ENCODE assay signal across 1 cellular context in the genomic region with DNA sequence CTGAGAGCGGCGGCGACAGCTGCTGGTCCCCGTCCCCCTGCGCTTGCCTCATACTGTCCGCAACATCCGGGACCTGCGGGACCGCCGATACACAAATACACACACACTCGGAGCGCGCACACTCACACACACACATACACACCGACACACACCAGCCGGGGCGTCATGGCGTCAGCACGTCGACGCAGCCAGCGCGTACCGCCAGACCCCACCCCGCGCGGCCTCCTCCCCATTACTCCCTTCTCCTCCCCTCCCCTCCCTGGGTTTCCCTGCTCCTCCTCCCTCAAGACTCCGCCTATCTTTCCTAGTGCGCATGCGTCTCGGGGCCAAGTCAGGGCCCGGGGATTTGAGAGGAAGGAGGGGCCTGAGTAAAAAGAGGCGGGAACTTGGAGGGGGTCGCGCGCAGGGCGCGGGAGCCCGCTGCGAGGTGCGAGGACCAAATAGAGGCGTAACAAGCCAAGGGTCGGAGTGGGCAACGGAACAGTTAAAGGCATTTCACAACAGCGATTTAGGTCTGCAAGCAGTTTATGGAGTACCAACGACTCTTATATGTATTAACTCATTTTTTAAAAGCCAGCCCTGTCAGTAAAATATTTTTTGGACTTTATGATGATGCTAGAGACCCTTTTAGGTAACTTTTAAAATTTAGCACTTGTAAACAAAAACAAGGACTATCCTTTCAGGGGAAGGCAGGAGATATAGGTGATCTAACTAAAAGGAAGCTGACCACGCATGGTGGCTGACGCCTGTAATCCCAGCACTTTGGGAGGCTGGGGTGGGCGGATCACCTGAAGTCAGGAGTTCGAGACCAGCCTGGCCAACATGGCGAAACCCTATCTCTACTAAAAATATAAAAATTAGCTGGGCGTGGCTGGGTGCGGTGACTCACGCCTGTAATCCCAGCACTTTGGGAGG.
A peak's percentile ranks its signal among the peaks of the same experiment; 100 is the strongest.
TF ChIP-seq lines count a peak whose summit lies in the region.

SPOP (minus strand) TSS at position 165 of the 915 bp plus-strand sequence. CDS start 55,287 bp downstream, outside the sequence.

TF ChIP-seq in SK-N-SH, 30 proteins besides CTCF, POLR2A, EP300 and RAD21 (continued from another document):
- TF ChIP-seq MAX (IDR thresholded peaks at IDR 0.05; ENCODE audit: low read depth) (peak; percentile 100), RXRA (IDR thresholded peaks at IDR 0.05; ENCODE audit: borderline replicate concordance, low read depth) (no peak), NRF1 (IDR thresholded peaks at IDR 0.05; ENCODE audit: low read depth, low read length) (peak; percentile 79), RFX5 (IDR thresholded peaks at IDR 0.05; ENCODE audit: low read length) (peak; percentile 14), POLR2AphosphoS5 (IDR thresholded peaks at IDR 0.05; ENCODE audit: low read depth, low read length) (no peak; the same call in none of the 2 replicates), FOSL2 (IDR thresholded peaks at IDR 0.05; ENCODE audit: borderline replicate concordance, low read depth) (no peak), TAF1 (IDR thresholded peaks at IDR 0.05; ENCODE audit: borderline replicate concordance, low read depth, low read length) (peak; percentile 79), USF1 (IDR thresholded peaks at IDR 0.05; ENCODE audit: borderline replicate concordance, low read depth) (no peak), GABPA (IDR thresholded peaks at IDR 0.05; ENCODE audit: low read depth) (peak; percentile 40; the same call in 1 of the 2 replicates), MEF2A (IDR thresholded peaks at IDR 0.05; ENCODE audit: borderline replicate concordance, low read depth) (no peak), FOXJ3 (CRISPR knock-in tag; IDR thresholded peaks at IDR 0.05) (peak; percentile 95), ZBTB33 (IDR thresholded peaks at IDR 0.05; ENCODE audit: borderline replicate concordance, low read depth) (no peak), NFIC (IDR thresholded peaks at IDR 0.05; ENCODE audit: borderline replicate concordance) (no peak), JUND (IDR thresholded peaks at IDR 0.05) (no peak), TEAD4 (IDR thresholded peaks at IDR 0.05; ENCODE audit: borderline replicate concordance, insufficient read depth) (no peak), CHD2 (IDR thresholded peaks at IDR 0.05; ENCODE audit: low read length, partially characterized antibody) (peak; percentile 61), TCF12 (IDR thresholded peaks at IDR 0.05) (no peak; the same call in 1 of the 2 replicates)
- TF ChIP-seq, protein P1, sequence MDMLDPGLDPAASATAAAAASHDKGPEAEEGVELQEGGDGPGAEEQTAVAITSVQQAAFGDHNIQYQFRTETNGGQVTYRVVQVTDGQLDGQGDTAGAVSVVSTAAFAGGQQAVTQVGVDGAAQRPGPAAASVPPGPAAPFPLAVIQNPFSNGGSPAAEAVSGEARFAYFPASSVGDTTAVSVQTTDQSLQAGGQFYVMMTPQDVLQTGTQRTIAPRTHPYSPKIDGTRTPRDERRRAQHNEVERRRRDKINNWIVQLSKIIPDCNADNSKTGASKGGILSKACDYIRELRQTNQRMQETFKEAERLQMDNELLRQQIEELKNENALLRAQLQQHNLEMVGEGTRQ (IDR thresholded peaks at IDR 0.05; ENCODE audit: borderline replicate concordance, low read depth, low read length), result no peak
